ENCODE assay signal across 9 cellular contexts in the genomic region with DNA sequence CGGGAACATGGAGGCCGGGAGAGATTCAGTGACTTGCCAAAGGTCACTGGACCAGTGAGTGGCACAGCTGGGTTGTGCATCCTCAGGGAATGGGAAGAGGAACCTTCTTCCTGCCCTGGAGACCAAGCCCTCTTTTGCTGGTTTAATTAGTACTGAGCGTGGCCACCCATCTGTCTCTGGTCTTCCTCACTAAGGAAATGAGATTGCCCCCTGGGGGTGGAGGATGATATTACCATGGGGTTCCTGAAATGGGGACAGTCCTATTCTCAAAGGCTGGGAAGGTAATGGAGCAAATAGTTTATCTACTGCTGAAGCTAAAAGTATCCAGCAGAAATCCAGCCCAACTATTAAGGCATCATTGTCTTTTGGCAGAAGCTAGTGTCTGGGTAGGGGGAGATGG.
DNase-seq lines count a peak whose midpoint lies in the region; ATAC-seq and TF ChIP-seq lines count a peak whose summit lies in the region.
"Had no signal": no experiment of that assay in that cellular context is flagged by ENCODE, and none has a peak within 500 bp of the region (broad histone marks: within the 10 kb centered on the region; RNA-seq: fewer than 3 reads in every experiment).

No MANE protein-coding gene starts in this region.

- no peak for TF ChIP-seq POLR2A in gastroesophageal sphincter (IDR thresholded peaks at IDR 0.05)
- TF ChIP-seq POLR2A in testis (IDR thresholded peaks at IDR 0.05) = no peak

- H4K20me1 ChIP-seq in OCI-LY1 (ENCODE audit: insufficient read depth, low read length) = no peaks in the 10 kb centered on the region

- no peaks in the 10 kb centered on the region for H3K4me1 Mint-ChIP-seq in activated T-helper 2 cell treated with anti-CD3 and anti-CD28 coated beads, Interferon-gamma antibody, Interleukin-2, Interleukin-4, amounts not matched to agents 10 μg/mL and 5 μg/mL and 100 μg/mL, durations not matched to agents 14 hours and 24 hours and 36 hours (ENCODE audit: low read depth)
- H3K4me1 Mint-ChIP-seq: naive thymus-derived CD4-positive, alpha-beta T cell had no signal

- TF ChIP-seq CTCF in OCI-LY1 (IDR thresholded peaks at IDR 0.05; ENCODE audit: low read length) (peak; percentile 69), gastroesophageal sphincter (IDR thresholded peaks at IDR 0.05) (peak in 3 of 4 experiments; percentile 20 to 42 (median 30)), testis (IDR thresholded peaks at IDR 0.05) (peak; percentile 14 to 44 (median 42))

- no peak overlapping the region for H3K9ac ChIP-seq in OCI-LY1 (ENCODE audit: low read length)

- no peaks in the 10 kb centered on the region for H3K27me3 Mint-ChIP-seq in activated T-helper 2 cell treated with anti-CD3 and anti-CD28 coated beads, Interferon-gamma antibody, Interleukin-2, Interleukin-4, amounts not matched to agents 10 μg/mL and 5 μg/mL and 100 μg/mL, durations not matched to agents 14 hours and 24 hours and 36 hours (ENCODE audit: low read depth)

- H3K4me3 Mint-ChIP-seq in activated T-helper 2 cell treated with anti-CD3 and anti-CD28 coated beads, Interferon-gamma antibody, Interleukin-2, Interleukin-4, amounts not matched to agents 10 μg/mL and 5 μg/mL and 100 μg/mL, durations not matched to agents 14 hours and 24 hours and 36 hours (ENCODE audit: low read depth) = no peak overlapping the region
- H3K4me3 Mint-ChIP-seq: naive thymus-derived CD4-positive, alpha-beta T cell had no signal

- H2AFZ ChIP-seq in OCI-LY1 (ENCODE audit: low read length) = no peak overlapping the region

- no peaks in the 10 kb centered on the region for H3K9me2 ChIP-seq in OCI-LY1 (ENCODE audit: low read depth, low read length)

- no peaks in the 10 kb centered on the region for H3K27me3 ChIP-seq in OCI-LY1 (ENCODE audit: insufficient read depth, low read length)
- H3K27me3 ChIP-seq in gastroesophageal sphincter = no peaks in the 10 kb centered on the region
- no peaks in the 10 kb centered on the region for H3K27me3 ChIP-seq in testis

- DNase-seq in activated T-cell treated with anti-CD3 and anti-CD28 coated beads, Interleukin-2, amount 50 U/mL, for 48 hours = peak; percentile 41 to 44
- DNase-seq in activated T-cell treated with anti-CD3 and anti-CD28 coated beads for 4 hours (no peak), testis (peak; percentile 59)
- no peak for DNase-seq in activated T-helper 2 cell treated with anti-CD3 and anti-CD28 coated beads, Interferon-gamma antibody, Interleukin-2, Interleukin-4, amounts not matched to agents 10 μg/mL and 5 μg/mL and 100 μg/mL, durations not matched to agents 14 hours and 24 hours and 36 hours (ENCODE audit: low spot score)
- no peak for DNase-seq in activated CD8-positive, alpha-beta memory T cell treated with anti-CD3 and anti-CD28 coated beads, Interleukin-2, amount 50 U/mL, for 4 hours

- TF ChIP-seq EP300 in gastroesophageal sphincter (IDR thresholded peaks at IDR 0.05) = no peak

- no peaks in the 10 kb centered on the region for H3K79me2 ChIP-seq in OCI-LY1 (ENCODE audit: insufficient read depth, low read length)

- no peaks in the 10 kb centered on the region for H3K9me3 Mint-ChIP-seq in activated T-helper 2 cell treated with anti-CD3 and anti-CD28 coated beads, Interferon-gamma antibody, Interleukin-2, Interleukin-4, amounts not matched to agents 10 μg/mL and 5 μg/mL and 100 μg/mL, durations not matched to agents 14 hours and 24 hours and 36 hours

- H3K4me3 ChIP-seq in OCI-LY1 (ENCODE audit: low read depth, low read length, poor library complexity, severe bottlenecking) (no peak overlapping the region), gastroesophageal sphincter (no peak overlapping the region), testis (no peak overlapping the region)

- intact Hi-C loops in testis (cut with DNase I; ENCODE audit: low total_unique reads) = no loop called here
- intact Hi-C loops in activated T-helper 2 cell treated with anti-CD3 and anti-CD28 coated beads, Interferon-gamma antibody, Interleukin-2, Interleukin-4, amounts not matched to agents 10 μg/mL and 5 μg/mL and 100 μg/mL, durations not matched to agents 14 hours and 24 hours and 36 hours (cut with micrococcal nuclease) = no loop called here

- H3K36me3 Mint-ChIP-seq in activated T-helper 2 cell treated with anti-CD3 and anti-CD28 coated beads, Interferon-gamma antibody, Interleukin-2, Interleukin-4, amounts not matched to agents 10 μg/mL and 5 μg/mL and 100 μg/mL, durations not matched to agents 14 hours and 24 hours and 36 hours (ENCODE audit: low read depth) = no peaks in the 10 kb centered on the region
- H3K36me3 Mint-ChIP-seq: naive thymus-derived CD4-positive, alpha-beta T cell had no signal

- no peak for ATAC-seq in gastroesophageal sphincter
- no peak for ATAC-seq in GM21717 (IDR thresholded peaks at IDR 0.05; ENCODE audit: unreplicated experiment)
- ATAC-seq: naive thymus-derived CD4-positive, alpha-beta T cell had no signal

- WGBS in gastroesophageal sphincter (ENCODE audit: low coverage in 1 of 2), 2 donors = 100% methylated on average over 2 of the region's 3 CpGs; no CpG with 5 or more reads in 1 of the 2 donors
- WGBS in testis, 2 donors = 89 to 100% methylated on average over 2 to 3 of the region's 3 CpGs

- H3K27ac ChIP-seq in OCI-LY1 (ENCODE audit: low read depth, low read length, poor library complexity, severe bottlenecking) = no peak overlapping the region
- H3K27ac ChIP-seq in gastroesophageal sphincter = no peak overlapping the region
- H3K27ac ChIP-seq in testis = no peak overlapping the region

- no peaks in the 10 kb centered on the region for H3F3A ChIP-seq in OCI-LY1 (ENCODE audit: insufficient read depth, low read length)

- no peaks in the 10 kb centered on the region for H3K9me3 ChIP-seq in OCI-LY1 (ENCODE audit: low read length)
- H3K9me3 ChIP-seq in gastroesophageal sphincter = no peaks in the 10 kb centered on the region
- H3K9me3 ChIP-seq in testis = no peaks in the 10 kb centered on the region

- H3K36me3 ChIP-seq in OCI-LY1 (ENCODE audit: insufficient read depth, low read length) (no peaks in the 10 kb centered on the region; the same call in 1 of the 2 replicates), gastroesophageal sphincter (no peaks in the 10 kb centered on the region), testis (ENCODE audit: low read depth, missing control alignments) (no peaks in the 10 kb centered on the region)

- H3K27ac Mint-ChIP-seq in activated T-helper 2 cell treated with anti-CD3 and anti-CD28 coated beads, Interferon-gamma antibody, Interleukin-2, Interleukin-4, amounts not matched to agents 10 μg/mL and 5 μg/mL and 100 μg/mL, durations not matched to agents 14 hours and 24 hours and 36 hours = no peak overlapping the region
- H3K27ac Mint-ChIP-seq: naive thymus-derived CD4-positive, alpha-beta T cell had no signal

- no peaks in the 10 kb centered on the region for H3K4me1 ChIP-seq in OCI-LY1 (ENCODE audit: insufficient read depth, low read length, severe bottlenecking)
- no peaks in the 10 kb centered on the region for H3K4me1 ChIP-seq in gastroesophageal sphincter
- H3K4me1 ChIP-seq in testis = no peaks in the 10 kb centered on the region

- no peak overlapping the region for H3K4me2 ChIP-seq in OCI-LY1 (ENCODE audit: low read length)

Comparison
In these comparisons a context has a peak if more than half of its experiments do, and no peak if none do; other contexts are left out.
1. DNase-seq: peak in activated T-cell treated with anti-CD3 and anti-CD28 coated beads, Interleukin-2, amount 50 U/mL, for 48 hours (2 of 2) and testis (single experiment); none in activated T-cell treated with anti-CD3 and anti-CD28 coated beads for 4 hours (single experiment), activated T-helper 2 cell treated with anti-CD3 and anti-CD28 coated beads, Interferon-gamma antibody, Interleukin-2, Interleukin-4, amounts not matched to agents 10 μg/mL and 5 μg/mL and 100 μg/mL, durations not matched to agents 14 hours and 24 hours and 36 hours (single experiment) and activated CD8-positive, alpha-beta memory T cell treated with anti-CD3 and anti-CD28 coated beads, Interleukin-2, amount 50 U/mL, for 4 hours (single experiment).
2. Peak in every context shown above with its lines, with median percentiles within 50 percentile points of each other: CTCF ChIP-seq.